21 cellular contexts compared by ENCODE assay signal in the genomic region with DNA sequence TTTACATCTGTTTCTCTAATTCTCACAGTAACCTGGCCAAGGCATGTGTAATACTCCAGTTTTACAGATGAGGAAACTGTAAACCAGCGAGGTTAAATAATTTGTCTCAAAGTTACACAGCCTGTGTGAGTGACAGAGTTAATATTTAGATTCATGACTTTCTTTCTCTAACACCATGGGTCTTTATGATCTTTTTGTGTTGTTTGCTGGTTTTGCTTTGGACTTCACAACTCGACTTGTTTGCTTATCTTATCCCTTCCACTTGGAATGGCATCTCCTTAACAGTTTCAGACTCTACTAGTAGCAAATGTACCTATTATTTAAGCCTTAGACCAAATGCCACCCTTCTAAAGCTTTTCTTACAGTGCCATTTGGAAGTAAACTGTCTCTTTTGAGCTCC. TPM values are rescaled to one million over a fixed set of nuclear protein-coding genes. Genes with fewer than 3 reads are reported as not detected.
DNase-seq lines count a peak whose midpoint lies in the region; ATAC-seq, FAIRE-seq and TF ChIP-seq lines count a peak whose summit lies in the region.
"Had no signal": no experiment of that assay in that cellular context is flagged by ENCODE, and none has a peak within 500 bp of the region (broad histone marks: within the 10 kb centered on the region; RNA-seq: fewer than 3 reads in every experiment).

No MANE protein-coding gene starts in this region.

- H3K9ac ChIP-seq in GM12878 (ENCODE audit: control insufficient read depth, insufficient read depth, low read length): no peak overlapping the region

- no peaks in the 10 kb centered on the region for H3K79me2 ChIP-seq in GM12878 (ENCODE audit: control insufficient read depth, insufficient read depth, low read length)

- no TSS peak for BruUV-seq in GM12878 (replicated peaks; lab: Mats Ljungman, UMichigan)

- CTCF ChIA-PET in CD4-positive, alpha-beta T cell (lab: Charles Lee): interaction anchor here (0.7 to 1.5 kb wide), 2 partner anchors 16 to 17 kb away, joined by 3 to 5 read pairs; no protein-coding TSS in a partner anchor
- CTCF ChIA-PET in GM12878 (lab: Yijun Ruan, JAX): interaction anchor here (0.8 to 3.1 kb wide), 4 partner anchors 16 to 104 kb away, joined by 3 to 12 read pairs (median 4); no protein-coding TSS in a partner anchor

- RAD21 ChIA-PET in GM12878 (lab: Charles Lee; ENCODE audit: unreplicated experiment): interaction anchor here (1.5 kb wide), 1 partner anchor 307 kb away, joined by 3 read pairs; no protein-coding TSS in a partner anchor

- no peaks in the 10 kb centered on the region for H3K27me3 ChIP-seq in CD4-positive, alpha-beta T cell (ENCODE audit: control insufficient read depth, insufficient read depth, low read length)
- H3K27me3 ChIP-seq in GM12878 (replicated peaks in 1 of 2; ENCODE audit: control insufficient read depth in 2 of 2, insufficient read depth in 2 of 2, low read length in 1 of 2): peaks cover 0 to 6% of the 10 kb centered on the region in 2 experiments; a peak in 2 of 4 replicates
- H3K27me3 ChIP-seq: colonic mucosa, gastrocnemius medialis, left lung, tibial artery had no signal

- H2AFZ ChIP-seq in GM12878 (ENCODE audit: control insufficient read depth, low read depth, low read length): no peak overlapping the region
- H2AFZ ChIP-seq: GM23338 had no signal

- no peaks in the 10 kb centered on the region for H3K9me3 ChIP-seq in CD4-positive, alpha-beta T cell (ENCODE audit: control insufficient read depth, low read length)
- H3K9me3 ChIP-seq in GM12878 (replicated peaks; ENCODE audit: control insufficient read depth, insufficient read depth, low read length): no peaks in the 10 kb centered on the region
- H3K9me3 ChIP-seq: colonic mucosa, gastrocnemius medialis, left lung, tibial artery had no signal

- no peak for TF ChIP-seq POLR2A in GM12878 (IDR thresholded peaks at IDR 0.05; ENCODE audit: low read depth, low read length)

- no peak for TF ChIP-seq EP300 in GM12878 (IDR thresholded peaks at IDR 0.05; ENCODE audit: borderline replicate concordance in 1 of 2, control insufficient read depth in 1 of 2, low read depth in 2 of 2, low read length in 2 of 2)

- FAIRE-seq in GM12878 (lab: Jason Lieb, UNC): peak; percentile 81
- FAIRE-seq: HepG2 had no signal

- H3K4me2 ChIP-seq in GM12878 (ENCODE audit: control insufficient read depth, insufficient read depth): no peak overlapping the region
- H3K4me2 ChIP-seq: GM23338 had no signal

- peaks cover 51% of the 10 kb centered on the region for H3K4me1 Mint-ChIP-seq in CD4-positive, alpha-beta T cell (ENCODE audit: low read depth)

- no peaks in the 10 kb centered on the region for H3K27me3 Mint-ChIP-seq in CD4-positive, alpha-beta T cell
- H3K27me3 Mint-ChIP-seq: activated naive CD4-positive, alpha-beta T cell treated with anti-CD3 and anti-CD28 coated beads, Interleukin-2, amount 10 ng/mL, durations not matched to agents 7 days and 5 days had no signal

- H3K36me3 ChIP-seq in GM12878 (ENCODE audit: control insufficient read depth in 2 of 2, insufficient read depth in 2 of 2, low read length in 1 of 2): no peaks in the 10 kb centered on the region
- H3K36me3 ChIP-seq: colonic mucosa, gastrocnemius medialis had no signal

- H3K4me1 ChIP-seq in GM12878 (ENCODE audit: control insufficient read depth, insufficient read depth, low read length): no peaks in the 10 kb centered on the region
- H3K4me1 ChIP-seq: colonic mucosa had no signal

- in situ Hi-C loops in GM12878 (cut with MboI): no loop called here

- H3K27ac ChIP-seq in CD4-positive, alpha-beta T cell (ENCODE audit: low read depth, low read length): no peak overlapping the region
- no peak overlapping the region for H3K27ac ChIP-seq in GM12878 (ENCODE audit: control insufficient read depth, insufficient read depth)
- H3K27ac ChIP-seq: colonic mucosa, gastrocnemius medialis, tibial artery had no signal

- H3K4me3 Mint-ChIP-seq in CD4-positive, alpha-beta T cell: peak overlapping the region; percentile 18
- H3K4me3 Mint-ChIP-seq: activated naive CD4-positive, alpha-beta T cell treated with anti-CD3 and anti-CD28 coated beads, Interleukin-2, amount 10 ng/mL, durations not matched to agents 7 days and 5 days; GM23338 had no signal

- H3K9me3 Mint-ChIP-seq in CD4-positive, alpha-beta T cell: peaks cover 7% of the 10 kb centered on the region
- H3K9me3 Mint-ChIP-seq: activated naive CD4-positive, alpha-beta T cell treated with anti-CD3 and anti-CD28 coated beads, Interleukin-2, amount 10 ng/mL, durations not matched to agents 7 days and 5 days; GM23338 had no signal

- no peak overlapping the region for H3K4me3 ChIP-seq in GM12878
- H3K4me3 ChIP-seq: colonic mucosa, gastrocnemius medialis, GM23338, left lung, tibial artery had no signal

- TF ChIP-seq CTCF in CD4-positive, alpha-beta T cell (IDR thresholded peaks at IDR 0.05): no peak
- no peak for TF ChIP-seq CTCF in GM12878 (IDR thresholded peaks at IDR 0.05 in 2 of 3, conservative IDR thresholded peaks at IDR 0.05 in 1 of 3; ENCODE audit: control insufficient read depth in 2 of 3, extremely low read depth in 1 of 3, insufficient read depth in 1 of 3, low read depth in 3 of 3, low read length in 3 of 3)

- TF ChIP-seq RAD21 in GM12878 (IDR thresholded peaks at IDR 0.05; ENCODE audit: insufficient read depth, low read depth, low read length): no peak

- intact Hi-C loops in CD4-positive, alpha-beta T cell (cut with DNase I, micrococcal nuclease): no loop called here
- intact Hi-C loops in GM12878 (cut with micrococcal nuclease; ENCODE audit: unreplicated experiment): loop anchor here (5.0 kb wide), 1 partner anchor 35 kb away; no protein-coding TSS in a partner anchor

- H3K36me3 Mint-ChIP-seq in CD4-positive, alpha-beta T cell (ENCODE audit: low read depth): peaks cover 53% of the 10 kb centered on the region

- H4K20me1 ChIP-seq in GM12878 (ENCODE audit: control insufficient read depth, insufficient read depth): no peaks in the 10 kb centered on the region

- H3K27ac Mint-ChIP-seq in CD4-positive, alpha-beta T cell: no peak overlapping the region
- H3K27ac Mint-ChIP-seq: activated naive CD4-positive, alpha-beta T cell treated with anti-CD3 and anti-CD28 coated beads, Interleukin-2, amount 10 ng/mL, durations not matched to agents 7 days and 5 days; GM23338 had no signal

- no peak for DNase-seq in CD4-positive, alpha-beta T cell
- DNase-seq in GM12878 (ENCODE audit: low read depth, low spot score): no peak
- no peak for DNase-seq in DMS53 (lab: John Stamatoyannopoulos, UW)
- DNase-seq in NCI-H345 treated with DMSO at 0.1 percent for 48 hours (lab: John Stamatoyannopoulos, UW; ENCODE audit: unreplicated experiment): no peak
- DNase-seq in LoVo (ENCODE audit: low spot score): no peak
- DNase-seq: activated naive CD4-positive, alpha-beta T cell treated with anti-CD3 and anti-CD28 coated beads, Interleukin-2, amount 10 ng/mL, durations not matched to agents 7 days and 5 days; colonic mucosa; DMS153; gastrocnemius medialis; left lung; NCI-H2029; NCI-H510A; nucleus accumbens; SIG-M5; stimulated activated naive CD4-positive, alpha-beta T cell; tibial artery had no signal

- WGBS in GM12878 (ENCODE audit: insufficient coverage, insufficient replicate concordance, low lambda C conversion rate, missing lambda C conversion rate): 29% methylated on average over 2 of the region's 2 CpGs

- SMC1A ChIA-PET in GM12878 (lab: Charles Lee; ENCODE audit: uncharacterized antibody, unreplicated experiment): interaction anchor here (0.6 to 1.4 kb wide), 5 partner anchors 9 to 38 kb away, joined by 3 to 4 read pairs (median 3); no protein-coding TSS in a partner anchor

- POLR2A ChIA-PET in CD4-positive, alpha-beta T cell (lab: Charles Lee): interaction anchor here (1.2 to 1.8 kb wide), 3 partner anchors 31 to 48 kb away, joined by 3 to 5 read pairs (median 4); no protein-coding TSS in a partner anchor
- POLR2A ChIA-PET in GM12878 (lab: Charles Lee): interaction anchor here (1.9 kb wide), 1 partner anchor 31 kb away, joined by 7 read pairs; no protein-coding TSS in a partner anchor

- no peak for ATAC-seq in CD4-positive, alpha-beta T cell (ENCODE audit: poor library complexity)
- peak; percentile 19 for ATAC-seq in GM18520 (IDR thresholded peaks at IDR 0.05; ENCODE audit: unreplicated experiment)
- peak; percentile 39 for ATAC-seq in HG02759 (IDR thresholded peaks at IDR 0.05; ENCODE audit: unreplicated experiment)
- no peak for ATAC-seq in GM12878
- no peak for ATAC-seq in GM21737 (IDR thresholded peaks at IDR 0.05; ENCODE audit: unreplicated experiment)
- ATAC-seq: gastrocnemius medialis, GM23338, HepG2, left lung had no signal

TF ChIP-seq in GM12878, 131 proteins besides CTCF, POLR2A, EP300 and RAD21 (continues in another document):
- TF ChIP-seq ZZZ3 (IDR thresholded peaks at IDR 0.05; ENCODE audit: control insufficient read depth, insufficient read length, low read depth) (no peak), MTA2 (IDR thresholded peaks at IDR 0.05; ENCODE audit: low read depth) (no peak), RCOR1 (conservative IDR thresholded peaks at IDR 0.05; ENCODE audit: low read depth, low read length) (no peak), RAD51 (IDR thresholded peaks at IDR 0.05) (no peak), PAX5 (IDR thresholded peaks at IDR 0.05; ENCODE audit: borderline replicate concordance, low read depth, low read length) (no peak), NFXL1 (IDR thresholded peaks at IDR 0.05; ENCODE audit: borderline replicate concordance) (no peak)

RNA-seq across cellular contexts. Expression of gene MXI1, which starts 34.4 kb away (rescaled TPM):
- total RNA-seq in CD4-positive, alpha-beta T cell: 10 to 100 TPM; 74.3 to 84.3 TPM
- total RNA-seq in GM12878 (2013; cell fraction: nucleolus; rRNA removed): 10.3 and 11.5 TPM in 2 replicates
- total RNA-seq in GM12878 (2014; rRNA removed) (0.23 and 0.49 TPM in 2 replicates), GM12878 (2014; rRNA removed; fragmentation: Illumina TruSeq; extraction: Trizol) (0.37 and 0.58 TPM in 2 replicates), GM12878 (2021) (0.35 and 0.74 TPM in 2 replicates)
- polyA plus RNA-seq in GM12878 (2011; ENCODE audit: low read depth): 4.1 TPM
- polyA plus RNA-seq in GM12878 (2011; rRNA removed) (8.0 and 12.1 TPM in 2 replicates), GM12878 (2014; fragmentation: Illumina TruSeq; extraction: Trizol) (0.46 and 1.1 TPM in 2 replicates), GM12878 (2014; fragmentation: Nextera tagmentation; extraction: Ambion mirVana) (under 1 TPM; 0.26 to 0.37 TPM), GM12878 (2014; rRNA removed) (0.24 and 0.63 TPM in 2 replicates), GM12878 (2016; fragmentation: Nextera tagmentation; extraction: Ambion mirVana) (under 1 TPM; 0.34 to 0.50 TPM)
- polyA plus RNA-seq in GM12878 (2011; cell fraction: cytosol; rRNA removed): 2.8 and 4.0 TPM in 2 replicates
- polyA plus RNA-seq in GM12878 (2011; cell fraction: nucleus; rRNA removed): 1.7 and 3.4 TPM in 2 replicates
- polyA plus RNA-seq in GM12878 (2012): 6.0 and 14.3 TPM in 2 replicates
- polyA minus RNA-seq in GM12878 (2011; rRNA and poly(A)+ RNA removed): 3.9 and 4.8 TPM in 2 replicates
- 2.3 and 3.5 TPM in 2 replicates for polyA minus RNA-seq in GM12878 (2011; cell fraction: cytosol; rRNA and poly(A)+ RNA removed)
- polyA minus RNA-seq in GM12878 (2011; cell fraction: nucleus; rRNA and poly(A)+ RNA removed): 2.5 and 2.8 TPM in 2 replicates

Comparison
In these comparisons a context has a peak if more than half of its experiments do, and no peak if none do; other contexts are left out.
1. ATAC-seq: peak in GM18520 (single experiment) and HG02759 (single experiment); none in CD4-positive, alpha-beta T cell (single experiment), GM12878 (single experiment) and GM21737 (single experiment).
2. RNA of gene MXI1, which starts 34.4 kb away (total RNA-seq): 74.3 to 84.3 TPM in CD4-positive, alpha-beta T cell; 0.23 to 11.5 TPM in GM12878; every median in the first group is over 4 times any median in the second.